8 cellular contexts compared by ENCODE assay signal in genomic region chr5:63125862-63126261, GRCh38.
DNase-seq lines count a peak whose midpoint lies in the region; ATAC-seq, FAIRE-seq and TF ChIP-seq lines count a peak whose summit lies in the region.

No MANE protein-coding gene starts in this region.

- POLR2A ChIA-PET in MCF 10A (lab: Yijun Ruan, JAX) (interaction anchor here (0.6 kb wide), 2 partner anchors 32 to 1500 kb away, joined by 3 read pairs; no protein-coding TSS in a partner anchor), HEK293 (lab: Yijun Ruan, JAX) (no interaction called here), GM12878 (lab: Charles Lee) (no interaction called here)

- no peaks in the 10 kb centered on the region for H3F3A ChIP-seq in neural cell (ENCODE audit: insufficient read depth, low read length, poor library complexity, severe bottlenecking)

- RAD21 ChIA-PET in GM12878 (lab: Charles Lee; ENCODE audit: unreplicated experiment) = no interaction called here

- H3K4me3 ChIP-seq in breast epithelium (no peak overlapping the region), HEK293 (ENCODE audit: low read depth, low read length) (no peak overlapping the region), LNCaP clone FGC (ENCODE audit: low read depth, low read length) (no peak overlapping the region), GM12878 (no peak overlapping the region), neural cell (ENCODE audit: low read length) (no peak overlapping the region)

- in situ Hi-C loops in GM12878 (cut with MboI) = no loop called here

- H3K27ac ChIP-seq in breast epithelium (no peak overlapping the region), HEK293 (ENCODE audit: extremely low read depth, low read depth, low read length) (no peak overlapping the region), GM12878 (ENCODE audit: control insufficient read depth, insufficient read depth) (no peak overlapping the region), neural cell (ENCODE audit: low read length) (no peak overlapping the region)

- H3K27ac Mint-ChIP-seq in MCF 10A (ENCODE audit: low read depth, unreplicated experiment) = no peak overlapping the region

- peak; percentile 50 for TF ChIP-seq CTCF in MCF 10A (IDR thresholded peaks at IDR 0.05; ENCODE audit: unreplicated experiment)
- peak in 1 of 3 donors; percentile 24 for TF ChIP-seq CTCF in breast epithelium (IDR thresholded peaks at IDR 0.05)
- no peak for TF ChIP-seq CTCF in HEK293 (tag by site-specific recombination; IDR thresholded peaks at IDR 0.05)
- peak; percentile 68 for TF ChIP-seq CTCF in LNCaP clone FGC (IDR thresholded peaks at IDR 0.05; ENCODE audit: control insufficient read depth, extremely low read depth, insufficient read depth)
- TF ChIP-seq CTCF in GM12878 (IDR thresholded peaks at IDR 0.05 in 2 of 3, conservative IDR thresholded peaks at IDR 0.05 in 1 of 3; ENCODE audit: control insufficient read depth in 2 of 3, extremely low read depth in 1 of 3, insufficient read depth in 1 of 3, low read depth in 3 of 3, low read length in 3 of 3) = peak; percentile 33 to 46 (median 38); a peak in 5 of 6 replicates
- peak; percentile 59 for TF ChIP-seq CTCF in neural cell (IDR thresholded peaks at IDR 0.05; ENCODE audit: poor library complexity, severe bottlenecking)

- FAIRE-seq in GM12878 (lab: Jason Lieb, UNC) = no peak

- H3K9ac ChIP-seq in GM12878 (ENCODE audit: control insufficient read depth, insufficient read depth, low read length) (no peak overlapping the region), neural cell (ENCODE audit: low read length) (no peak overlapping the region)

- H3K9me3 ChIP-seq in breast epithelium (no peaks in the 10 kb centered on the region), HEK293 (ENCODE audit: control insufficient read depth, insufficient read depth, low read depth, low read length) (no peaks in the 10 kb centered on the region), GM12878 (replicated peaks; ENCODE audit: control insufficient read depth, insufficient read depth, low read length) (no peaks in the 10 kb centered on the region), neural cell (ENCODE audit: low read length) (no peaks in the 10 kb centered on the region)

- no peaks in the 10 kb centered on the region for H3K27me3 Mint-ChIP-seq in MCF 10A (ENCODE audit: insufficient read depth, unreplicated experiment)

- H3K4me2 ChIP-seq in GM12878 (ENCODE audit: control insufficient read depth, insufficient read depth) = no peak overlapping the region
- H3K4me2 ChIP-seq in neural cell (ENCODE audit: low read length) = no peak overlapping the region

- SMC1A ChIA-PET in GM12878 (lab: Charles Lee; ENCODE audit: uncharacterized antibody, unreplicated experiment) = interaction anchor here (1.4 to 1.5 kb wide), 2 partner anchors 10 to 347 kb away, joined by 3 to 4 read pairs; no protein-coding TSS in a partner anchor

- TF ChIP-seq RAD21 in GM12878 (IDR thresholded peaks at IDR 0.05; ENCODE audit: insufficient read depth, low read depth, low read length) (peak; percentile 46), neural cell (conservative IDR thresholded peaks at IDR 0.05) (peak; percentile 64)

- 4% methylated on average over 2 of the region's 2 CpGs for WGBS in GM12878 (ENCODE audit: insufficient coverage, insufficient replicate concordance, low lambda C conversion rate, missing lambda C conversion rate)

- intact Hi-C loops in MCF 10A (cut with micrococcal nuclease) = loop anchor here (2.0 to 10.0 kb wide), 4 partner anchors 275 to 1079 kb away; partner anchors contain the start of gene HTR1A
- intact Hi-C loops in breast epithelium (cut with DNase I; ENCODE audit: low total_unique reads) = loop anchor here (5.0 kb wide), 1 partner anchor 544 kb away; no protein-coding TSS in a partner anchor
- intact Hi-C loops in GM12878 (cut with micrococcal nuclease; ENCODE audit: unreplicated experiment) = loop anchor here (5.0 kb wide), 1 partner anchor 836 kb away; the partner anchor contains the start of gene HTR1A

- DNase-seq in MCF 10A (ENCODE audit: unreplicated experiment) (peak; percentile 59), breast epithelium (ENCODE audit: low spot score in 2 of 2) (no peak), LNCaP clone FGC (ENCODE audit: low read depth) (peak; percentile 18), GM12878 (ENCODE audit: low read depth, low spot score) (no peak), DMS153 (lab: John Stamatoyannopoulos, UW) (no peak), NCI-H2171 (lab: John Stamatoyannopoulos, UW) (no peak)

- no peaks in the 10 kb centered on the region for H3K9me3 Mint-ChIP-seq in MCF 10A (ENCODE audit: unreplicated experiment)

- TF ChIP-seq EP300 in GM12878 (IDR thresholded peaks at IDR 0.05; ENCODE audit: borderline replicate concordance in 1 of 2, control insufficient read depth in 1 of 2, low read depth in 2 of 2, low read length in 2 of 2) = no peak
- no peak for TF ChIP-seq EP300 in neural cell (conservative IDR thresholded peaks at IDR 0.05; ENCODE audit: poor library complexity, severe bottlenecking)

- H2AFZ ChIP-seq in GM12878 (ENCODE audit: control insufficient read depth, low read depth, low read length) (no peak overlapping the region), neural cell (ENCODE audit: low read depth, low read length) (no peak overlapping the region)

- peaks cover 7% of the 10 kb centered on the region for H3K4me1 Mint-ChIP-seq in MCF 10A (ENCODE audit: insufficient read depth, unreplicated experiment)

- no TSS peak for BruUV-seq in MCF 10A (replicated peaks; lab: Mats Ljungman, UMichigan)
- BruUV-seq in GM12878 (replicated peaks; lab: Mats Ljungman, UMichigan) = no TSS peak

- no peaks in the 10 kb centered on the region for H3K36me3 Mint-ChIP-seq in MCF 10A (ENCODE audit: insufficient read depth, unreplicated experiment)

- H3K4me3 Mint-ChIP-seq in MCF 10A (ENCODE audit: unreplicated experiment) = no peak overlapping the region

- CTCF ChIA-PET in MCF 10A (lab: Yijun Ruan, JAX) = interaction anchor here (0.5 to 3.1 kb wide), 25 partner anchors 9 to 837 kb away, joined by 3 to 33 read pairs (median 4); no protein-coding TSS in a partner anchor
- CTCF ChIA-PET in HEK293 (lab: Yijun Ruan, JAX) = interaction anchor here (0.6 to 1.7 kb wide), 5 partner anchors 15 to 557 kb away, joined by 3 to 7 read pairs (median 4); no protein-coding TSS in a partner anchor
- CTCF ChIA-PET in GM12878 (lab: Yijun Ruan, JAX) = interaction anchor here (0.9 to 1.8 kb wide), 7 partner anchors 12 to 665 kb away, joined by 3 to 5 read pairs (median 3); no protein-coding TSS in a partner anchor

- H3K79me2 ChIP-seq in GM12878 (ENCODE audit: control insufficient read depth, insufficient read depth, low read length) (no peaks in the 10 kb centered on the region), neural cell (replicated peaks; ENCODE audit: insufficient read depth, low read length) (no peaks in the 10 kb centered on the region)

- no peaks in the 10 kb centered on the region for H3K27me3 ChIP-seq in breast epithelium
- no peaks in the 10 kb centered on the region for H3K27me3 ChIP-seq in GM12878 (replicated peaks in 1 of 2; ENCODE audit: control insufficient read depth in 2 of 2, insufficient read depth in 2 of 2, low read length in 1 of 2)
- H3K27me3 ChIP-seq in neural cell (ENCODE audit: insufficient read depth, low read depth, low read length) = no peaks in the 10 kb centered on the region

- H4K20me1 ChIP-seq in GM12878 (ENCODE audit: control insufficient read depth, insufficient read depth) = no peaks in the 10 kb centered on the region
- H4K20me1 ChIP-seq in neural cell (ENCODE audit: insufficient read depth) = no peaks in the 10 kb centered on the region

- ATAC-seq in GM12878 = peak; percentile 85

- no peak for TF ChIP-seq POLR2A in breast epithelium (IDR thresholded peaks at IDR 0.05)
- TF ChIP-seq POLR2A in GM12878 (IDR thresholded peaks at IDR 0.05; ENCODE audit: low read depth, low read length) = no peak

- H3K36me3 ChIP-seq in breast epithelium (no peaks in the 10 kb centered on the region), HEK293 (ENCODE audit: control insufficient read depth in 2 of 2, insufficient read depth in 1 of 2, low read length in 2 of 2) (no peaks in the 10 kb centered on the region), GM12878 (ENCODE audit: control insufficient read depth in 2 of 2, insufficient read depth in 2 of 2, low read length in 1 of 2) (no peaks in the 10 kb centered on the region), neural cell (ENCODE audit: insufficient read depth, low read length) (no peaks in the 10 kb centered on the region)

- no peaks in the 10 kb centered on the region for H3K9me2 ChIP-seq in neural cell (ENCODE audit: insufficient read depth, low read length)

- H3K4me1 ChIP-seq in breast epithelium (no peaks in the 10 kb centered on the region), HEK293 (ENCODE audit: control insufficient read depth, insufficient read depth, low read length) (no peaks in the 10 kb centered on the region), GM12878 (ENCODE audit: control insufficient read depth, insufficient read depth, low read length) (no peaks in the 10 kb centered on the region)

TF ChIP-seq in HEK293, 187 proteins besides CTCF, POLR2A, EP300 and RAD21:
- TF ChIP-seq ZNF701 (tag by site-specific recombination; IDR thresholded peaks at IDR 0.05) (no peak), ZNF654 (tag by site-specific recombination; IDR thresholded peaks at IDR 0.05; ENCODE audit: low read depth) (peak; percentile 36)

TF ChIP-seq in GM12878, 131 proteins besides CTCF, POLR2A, EP300 and RAD21 (continues in another document):
- TF ChIP-seq CHD1 (IDR thresholded peaks at IDR 0.05; ENCODE audit: low read depth, low read length) = no peak

TF ChIP-seq in neural cell, 6 proteins besides CTCF, POLR2A, EP300 and RAD21:
- TF ChIP-seq POLR2AphosphoS5 (IDR thresholded peaks at IDR 0.05) (no peak), SMC3 (conservative IDR thresholded peaks at IDR 0.05; ENCODE audit: poor library complexity) (peak; percentile 53)

Comparison
In these comparisons a context has a peak if more than half of its experiments do, and no peak if none do; other contexts are left out.
1. DNase-seq: peak in MCF 10A (single experiment) and LNCaP clone FGC (single experiment); none in breast epithelium (0 of 2), GM12878 (single experiment), DMS153 (single experiment) and NCI-H2171 (single experiment).